ENCODE assay signal across 10 cellular contexts in the genomic region with DNA sequence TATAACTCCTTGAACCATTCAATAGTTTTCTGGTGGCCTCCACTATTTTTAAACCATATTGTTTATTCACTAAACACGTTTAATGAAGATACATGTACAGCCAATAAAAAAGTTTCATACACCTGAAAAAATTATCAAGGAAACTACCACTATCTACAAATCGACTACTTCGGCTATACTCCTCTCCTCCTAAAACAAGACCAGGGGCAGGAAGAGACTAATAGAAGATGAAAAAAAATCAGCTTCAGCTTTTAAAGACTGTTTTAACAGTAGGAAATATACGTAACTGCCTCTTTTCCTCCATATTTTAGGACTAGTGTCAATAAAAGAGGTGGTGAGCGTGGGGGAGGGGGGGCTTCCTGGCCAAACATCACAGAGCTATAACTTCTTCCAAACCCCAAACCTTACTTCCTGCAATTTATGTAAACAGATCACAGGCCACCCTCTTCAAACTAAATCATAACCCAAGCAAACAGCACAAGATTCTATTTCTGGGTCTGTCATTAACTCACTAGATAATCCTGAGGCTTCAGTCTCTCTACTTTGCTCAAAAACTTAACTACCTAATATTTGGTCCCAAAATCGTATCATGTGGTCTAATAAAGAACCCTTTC. TPM values are rescaled to one million over a fixed set of nuclear protein-coding genes. Genes with fewer than 3 reads are reported as not detected.
DNase-seq lines count a peak whose midpoint lies in the region; FAIRE-seq and TF ChIP-seq lines count a peak whose summit lies in the region.
"Had no signal": no experiment of that assay in that cellular context is flagged by ENCODE, and none has a peak within 500 bp of the region (broad histone marks: within the 10 kb centered on the region; RNA-seq: fewer than 3 reads in every experiment).

No MANE protein-coding gene starts in this region.

- H3K27me3 ChIP-seq in right atrium auricular region (no peaks in the 10 kb centered on the region), tibial artery (no peaks in the 10 kb centered on the region), MM.1S (replicated peaks; ENCODE audit: insufficient read depth, low read length) (no peaks in the 10 kb centered on the region), thyroid gland (no peaks in the 10 kb centered on the region)

- no peak overlapping the region for H3K9ac ChIP-seq in MM.1S (ENCODE audit: low read length)

- H3K36me3 Mint-ChIP-seq in activated T-helper 2 cell treated with anti-CD3 and anti-CD28 coated beads, Interferon-gamma antibody, Interleukin-2, Interleukin-4, amounts not matched to agents 10 μg/mL and 5 μg/mL and 100 μg/mL, durations not matched to agents 14 hours and 24 hours and 36 hours (ENCODE audit: low read depth) = peaks cover 8% of the 10 kb centered on the region

- no peak for TF ChIP-seq POLR2A in thyroid gland (IDR thresholded peaks at IDR 0.05)

- no peaks in the 10 kb centered on the region for H3K9me2 ChIP-seq in MM.1S (replicated peaks; ENCODE audit: insufficient read depth, low read length)

- H3K79me2 ChIP-seq in MM.1S (ENCODE audit: low read length) = peaks cover 94% of the 10 kb centered on the region

- no peak overlapping the region for H2AFZ ChIP-seq in MM.1S (ENCODE audit: low read length)

- H3F3A ChIP-seq in MM.1S (ENCODE audit: insufficient read depth, low read length) = no peaks in the 10 kb centered on the region

- FAIRE-seq in D721Med (lab: Jason Lieb, UNC) = no peak

- peak overlapping the region; percentile 5 for H3K4me3 Mint-ChIP-seq in activated T-helper 2 cell treated with anti-CD3 and anti-CD28 coated beads, Interferon-gamma antibody, Interleukin-2, Interleukin-4, amounts not matched to agents 10 μg/mL and 5 μg/mL and 100 μg/mL, durations not matched to agents 14 hours and 24 hours and 36 hours (ENCODE audit: low read depth)

- TF ChIP-seq CTCF in right atrium auricular region (IDR thresholded peaks at IDR 0.05) (no peak), tibial artery (IDR thresholded peaks at IDR 0.05) (no peak), MM.1S (IDR thresholded peaks at IDR 0.05; ENCODE audit: low read length) (no peak), thyroid gland (IDR thresholded peaks at IDR 0.05) (no peak), D721Med (IDR thresholded peaks at IDR 0.05; ENCODE audit: insufficient read depth, missing control alignments) (no peak)

- no peaks in the 10 kb centered on the region for H3K36me3 ChIP-seq in right atrium auricular region
- no peaks in the 10 kb centered on the region for H3K36me3 ChIP-seq in tibial artery
- no peaks in the 10 kb centered on the region for H3K36me3 ChIP-seq in MM.1S (replicated peaks; ENCODE audit: insufficient read depth, low read length)
- H3K36me3 ChIP-seq in thyroid gland = no peaks in the 10 kb centered on the region
- H3K36me3 ChIP-seq: thoracic aorta had no signal

- H3K9me3 ChIP-seq in right atrium auricular region (no peaks in the 10 kb centered on the region), tibial artery (no peaks in the 10 kb centered on the region), MM.1S (replicated peaks; ENCODE audit: insufficient read depth, low read length) (no peaks in the 10 kb centered on the region), thyroid gland (no peaks in the 10 kb centered on the region)
- H3K9me3 ChIP-seq: thoracic aorta had no signal

- H3K4me3 ChIP-seq in right atrium auricular region (peak overlapping the region in 1 of 2 donors; percentile 5), tibial artery (no peak overlapping the region), MM.1S (ENCODE audit: low read length) (no peak overlapping the region), thyroid gland (replicated peaks in 1 of 3) (no peak overlapping the region)
- H3K4me3 ChIP-seq: thoracic aorta had no signal

- H3K27ac Mint-ChIP-seq in activated T-helper 2 cell treated with anti-CD3 and anti-CD28 coated beads, Interferon-gamma antibody, Interleukin-2, Interleukin-4, amounts not matched to agents 10 μg/mL and 5 μg/mL and 100 μg/mL, durations not matched to agents 14 hours and 24 hours and 36 hours = peak overlapping the region; percentile 69

- H3K27me3 Mint-ChIP-seq in activated T-helper 2 cell treated with anti-CD3 and anti-CD28 coated beads, Interferon-gamma antibody, Interleukin-2, Interleukin-4, amounts not matched to agents 10 μg/mL and 5 μg/mL and 100 μg/mL, durations not matched to agents 14 hours and 24 hours and 36 hours (ENCODE audit: low read depth) = no peaks in the 10 kb centered on the region

- peaks cover 5% of the 10 kb centered on the region; the same call in 1 of the 2 replicates for H4K20me1 ChIP-seq in MM.1S (ENCODE audit: insufficient read depth, low read length)

- DNase-seq in activated T-cell treated with anti-CD3 and anti-CD28 coated beads, Interleukin-2, amount 50 U/mL, for 1 hour = peak; percentile 35
- no peak for DNase-seq in activated T-cell treated with anti-CD3 and anti-CD28 coated beads for 4 hours
- DNase-seq in activated T-helper 2 cell treated with anti-CD3 and anti-CD28 coated beads, Interferon-gamma antibody, Interleukin-2, Interleukin-4, amounts not matched to agents 10 μg/mL and 5 μg/mL and 100 μg/mL, durations not matched to agents 14 hours and 24 hours and 36 hours (ENCODE audit: low spot score) = no peak
- no peak for DNase-seq in right atrium auricular region (ENCODE audit: low spot score)
- DNase-seq in tibial artery = no peak
- no peak for DNase-seq in MM.1S
- no peak for DNase-seq in thyroid gland
- no peak for DNase-seq in D721Med (ENCODE audit: insufficient read length, low spot score)
- DNase-seq: retina had no signal

- peaks cover 57% of the 10 kb centered on the region for H3K4me1 Mint-ChIP-seq in activated T-helper 2 cell treated with anti-CD3 and anti-CD28 coated beads, Interferon-gamma antibody, Interleukin-2, Interleukin-4, amounts not matched to agents 10 μg/mL and 5 μg/mL and 100 μg/mL, durations not matched to agents 14 hours and 24 hours and 36 hours (ENCODE audit: low read depth)

- no peaks in the 10 kb centered on the region for H3K9me3 Mint-ChIP-seq in activated T-helper 2 cell treated with anti-CD3 and anti-CD28 coated beads, Interferon-gamma antibody, Interleukin-2, Interleukin-4, amounts not matched to agents 10 μg/mL and 5 μg/mL and 100 μg/mL, durations not matched to agents 14 hours and 24 hours and 36 hours

- H3K4me2 ChIP-seq in MM.1S (ENCODE audit: low read depth, low read length) = no peak overlapping the region

- intact Hi-C loops in activated T-helper 2 cell treated with anti-CD3 and anti-CD28 coated beads, Interferon-gamma antibody, Interleukin-2, Interleukin-4, amounts not matched to agents 10 μg/mL and 5 μg/mL and 100 μg/mL, durations not matched to agents 14 hours and 24 hours and 36 hours (cut with micrococcal nuclease) = no loop called here
- intact Hi-C loops in tibial artery (cut with DNase I; ENCODE audit: low total_unique reads) (no loop called here), thyroid gland (cut with DNase I) (no loop called here)

- H3K27ac ChIP-seq in right atrium auricular region (peak overlapping the region; percentile 67 to 83), tibial artery (peak overlapping the region; percentile 23 to 32), MM.1S (ENCODE audit: low read length) (no peak overlapping the region), thyroid gland (peak overlapping the region in 1 of 3 donors; percentile 16)

- WGBS in thyroid gland, 2 donors = 74 to 77% methylated on average over 6 of the region's 6 CpGs

- H3K4me1 ChIP-seq in right atrium auricular region (peaks cover 0 to 71% of the 10 kb centered on the region in 2 donors), tibial artery (peaks cover 0 to 85% (median 39%) of the 10 kb centered on the region in 4 donors), MM.1S (ENCODE audit: low read length) (no peaks in the 10 kb centered on the region), thyroid gland (peaks cover 17 to 31% of the 10 kb centered on the region in 2 donors)

RNA-seq across cellular contexts. Expression of a gene that starts 15.1 kb away (rescaled TPM):
- total RNA-seq in activated T-helper 2 cell treated with anti-CD3 and anti-CD28 coated beads, Interferon-gamma antibody, Interleukin-2, Interleukin-4, amounts not matched to agents 10 μg/mL and 5 μg/mL and 100 μg/mL, durations not matched to agents 14 hours and 24 hours and 36 hours = 43.1 and 46.4 TPM in 2 replicates
- total RNA-seq in right atrium auricular region (10 to 100 TPM; 36.7 to 38.6 TPM), thyroid gland (10 to 100 TPM; 55.4 to 87.5 (median 81.0) TPM)
